Comparison of ENCODE assay signal across 1 cellular context in genomic region chr16:85690469-85691064, GRCh38.
TF ChIP-seq lines count a peak whose summit lies in the region.

No MANE protein-coding gene starts in this region.

TF ChIP-seq in SK-N-SH, 30 proteins besides CTCF, POLR2A, EP300 and RAD21 (continued from another document):
- TF ChIP-seq USF2 (IDR thresholded peaks at IDR 0.05; ENCODE audit: borderline replicate concordance, low read depth, low read length) (no peak), CHD2 (IDR thresholded peaks at IDR 0.05; ENCODE audit: low read length, partially characterized antibody) (no peak), RCOR1 (IDR thresholded peaks at IDR 0.05; ENCODE audit: low read length) (no peak), RXRA (IDR thresholded peaks at IDR 0.05; ENCODE audit: borderline replicate concordance, low read depth) (no peak), MXI1 (IDR thresholded peaks at IDR 0.05; ENCODE audit: low read depth, low read length) (no peak), ZBTB33 (IDR thresholded peaks at IDR 0.05; ENCODE audit: borderline replicate concordance, low read depth) (no peak)
